In genomic region chr3:33114622-33115023, GRCh38 we compare ENCODE assay signal across 8 cellular contexts. TPM values are rescaled to one million over a fixed set of nuclear protein-coding genes. Genes with fewer than 3 reads are reported as not detected.
A peak's percentile ranks its signal among the peaks of the same experiment; 100 is the strongest.
DNase-seq lines count a peak whose midpoint lies in the region; TF ChIP-seq lines count a peak whose summit lies in the region.

No MANE protein-coding gene starts in this region.

- peak overlapping the region; percentile 73 to 86 for H3K4me3 Mint-ChIP-seq in H9
- peak overlapping the region; percentile 80 for H3K4me3 Mint-ChIP-seq in activated CD4-positive, alpha-beta memory T cell treated with anti-CD3 and anti-CD28 coated beads for 36 hours

- peak overlapping the region; percentile 46 for H3K9ac ChIP-seq in H9 (ENCODE audit: extremely low read depth, insufficient read length, low read length)

- peak overlapping the region; percentile 86 for H3K4me2 ChIP-seq in H9 (ENCODE audit: insufficient read depth, insufficient read length, low read length)

- H3K36me3 ChIP-seq in iPS DF 6.9 (ENCODE audit: control insufficient read depth, insufficient read depth, low read length) (no peaks in the 10 kb centered on the region), spleen (peaks cover 0 to 15% (median 0%) of the 10 kb centered on the region in 6 donors)

- H3K27me3 ChIP-seq in H9 (ENCODE audit: insufficient read depth, low read length) (no peaks in the 10 kb centered on the region), iPS DF 6.9 (ENCODE audit: control insufficient read depth, insufficient read depth, low read length) (no peaks in the 10 kb centered on the region), spleen (replicated peaks in 1 of 7) (no peaks in the 10 kb centered on the region)

- H3K9me3 ChIP-seq in H9 (ENCODE audit: control insufficient read depth, low read depth, low read length) = no peaks in the 10 kb centered on the region
- H3K9me3 ChIP-seq in iPS DF 6.9 (ENCODE audit: control insufficient read depth, insufficient read depth, low read length) = no peaks in the 10 kb centered on the region
- H3K9me3 ChIP-seq in spleen = no peaks in the 10 kb centered on the region

- H2BK12ac ChIP-seq in H9 (ENCODE audit: insufficient read length, low read depth, low read length) = no peak overlapping the region

- H3K27ac ChIP-seq in H9 (ENCODE audit: insufficient read length, low read depth, low read length) (no peak overlapping the region), iPS DF 6.9 (ENCODE audit: low read length) (no peak overlapping the region), spleen (peak overlapping the region; percentile 90 to 99 (median 96))

- H3K23ac ChIP-seq in H9 (ENCODE audit: insufficient read length, low read depth, low read length) = no peak overlapping the region

- no peak overlapping the region for H2BK20ac ChIP-seq in H9 (ENCODE audit: low read depth, low read length, poor library complexity, severe bottlenecking)

- in situ Hi-C loops in ACHN (cut with HindIII; ENCODE audit: low pct_ligation_motif_present, low pct_unique_long_range_greater_than_20kb, low sequenced_read_pairs) = no loop called here

- no peak overlapping the region for H4K5ac ChIP-seq in H9 (ENCODE audit: insufficient read length, low read depth, low read length)

- peaks cover 10 to 11% of the 10 kb centered on the region in 2 experiments for H3K4me1 Mint-ChIP-seq in H9
- peaks cover 59% of the 10 kb centered on the region for H3K4me1 Mint-ChIP-seq in activated CD4-positive, alpha-beta memory T cell treated with anti-CD3 and anti-CD28 coated beads for 36 hours (ENCODE audit: low read depth)

- H3K79me1 ChIP-seq in H9 (ENCODE audit: insufficient read depth, low read depth, low read length, poor library complexity, severe bottlenecking) = no peaks in the 10 kb centered on the region

- no peaks in the 10 kb centered on the region for H3K79me2 ChIP-seq in H9 (ENCODE audit: insufficient read depth, low read length)

- peaks cover 0 to 2% of the 10 kb centered on the region in 2 experiments; a peak in 2 of 5 replicates for H3K9me3 Mint-ChIP-seq in H9
- H3K9me3 Mint-ChIP-seq in activated CD4-positive, alpha-beta memory T cell treated with anti-CD3 and anti-CD28 coated beads for 36 hours = no peaks in the 10 kb centered on the region

- POLR2A ChIA-PET in activated CD4-positive, alpha-beta memory T cell treated with anti-CD3 and anti-CD28 coated beads for 36 hours (lab: Charles Lee) = interaction anchor here (0.7 to 2.1 kb wide), 3 partner anchors 20 to 684 kb away, joined by 3 to 8 read pairs (median 3); partner anchors contain the start of gene PDCD6IP

- 0 out of 7 replicates have a peak overlapping the region, but pooled peaks of 1 of the 3 experiments have one; percentile 59 for H3K27ac Mint-ChIP-seq in H9
- peak overlapping the region; percentile 68 for H3K27ac Mint-ChIP-seq in activated CD4-positive, alpha-beta memory T cell treated with anti-CD3 and anti-CD28 coated beads for 36 hours

- H2BK5ac ChIP-seq in H9 (ENCODE audit: insufficient read length, low read length) = no peak overlapping the region

- no peak overlapping the region for H3K18ac ChIP-seq in H9 (ENCODE audit: insufficient read length, low read depth, low read length)

- no peak for DNase-seq in H9
- DNase-seq in activated CD4-positive, alpha-beta memory T cell treated with anti-CD3 and anti-CD28 coated beads for 36 hours = no peak
- DNase-seq in iPS DF 6.9 (ENCODE audit: low read depth, low spot score) = no peak
- DNase-seq in spleen = no peak
- DNase-seq in ACHN = no peak
- no peak for DNase-seq in NCI-H1436 treated with DMSO at 0.1 percent for 48 hours (lab: John Stamatoyannopoulos, UW)
- no peak for DNase-seq in activated CD8-positive, alpha-beta memory T cell treated with anti-CD3 and anti-CD28 coated beads for 24 hours
- DNase-seq in activated CD8-positive, alpha-beta memory T cell treated with anti-CD3 and anti-CD28 coated beads, Interleukin-2, amount 50 U/mL, for 4 hours = no peak

- TF ChIP-seq CTCF in H9 (conservative IDR thresholded peaks at IDR 0.05) (no peak), spleen (IDR thresholded peaks at IDR 0.05 in 8 of 11, conservative IDR thresholded peaks at IDR 0.05 in 3 of 11) (no peak)

- peaks cover 3% of the 10 kb centered on the region for H3K27me3 Mint-ChIP-seq in H9 (ENCODE audit: low read depth)
- H3K27me3 Mint-ChIP-seq in activated CD4-positive, alpha-beta memory T cell treated with anti-CD3 and anti-CD28 coated beads for 36 hours = no peaks in the 10 kb centered on the region

- H2AFZ ChIP-seq in H9 (ENCODE audit: low read length) = no peak overlapping the region

- H3K56ac ChIP-seq in H9 (ENCODE audit: insufficient read length, low read depth, low read length) = no peak overlapping the region

- no peak overlapping the region for H3K4ac ChIP-seq in H9 (ENCODE audit: low read depth, low read length)

- H2AK5ac ChIP-seq in H9 (ENCODE audit: insufficient read length, low read length) = no peak overlapping the region

- H3K4me3 ChIP-seq in iPS DF 6.9 (ENCODE audit: low read length) = peak overlapping the region; percentile 91; the same call in 1 of the 2 replicates
- peak overlapping the region; percentile 76 to 92 (median 86) for H3K4me3 ChIP-seq in spleen

- H3T11ph ChIP-seq in H9 (ENCODE audit: low read length) = no peak overlapping the region

- H3K14ac ChIP-seq in H9 (ENCODE audit: insufficient read depth, low read length) = no peak overlapping the region

- intact Hi-C loops in activated CD4-positive, alpha-beta memory T cell treated with anti-CD3 and anti-CD28 coated beads for 36 hours (cut with micrococcal nuclease) = loop anchor here (1.0 to 10.0 kb wide), 8 partner anchors 10 to 680 kb away; partner anchors contain the start of genes CCR4, CNOT10, DYNC1LI1 and GLB1
- intact Hi-C loops in spleen (cut with DNase I; ENCODE audit: low total_unique reads) = no loop called here

- WGBS in H9 (ENCODE audit: extremely low coverage, insufficient read length, low lambda C conversion rate) = no CpG with 5 or more reads among the region's 14 CpGs
- WGBS in iPS DF 6.9 (ENCODE audit: insufficient coverage, insufficient read length) = no CpG with 5 or more reads among the region's 14 CpGs
- WGBS in spleen, 5 donors = 37 to 55% (median 44%) methylated on average over 11 to 14 of the region's 14 CpGs

- TF ChIP-seq POLR2A in spleen (IDR thresholded peaks at IDR 0.05) = no peak

- H3K23me2 ChIP-seq in H9 (ENCODE audit: insufficient read length, low read depth, low read length, poor library complexity, severe bottlenecking) = peaks cover 11% of the 10 kb centered on the region

- H4K91ac ChIP-seq in H9 (ENCODE audit: insufficient read length, low read depth, low read length) = no peak overlapping the region

- H3K4me1 ChIP-seq in H9 (ENCODE audit: insufficient read depth, low read length) (no peaks in the 10 kb centered on the region), iPS DF 6.9 (ENCODE audit: control insufficient read depth, insufficient read depth, low read length) (peaks cover 4% of the 10 kb centered on the region), spleen (peaks cover 14 to 84% (median 45%) of the 10 kb centered on the region in 6 donors)

- no peak overlapping the region for H2BK120ac ChIP-seq in H9 (ENCODE audit: low read depth, low read length, poor library complexity, severe bottlenecking)

- peaks cover 2 to 6% (median 5%) of the 10 kb centered on the region in 3 experiments; a peak in 4 of 7 replicates for H3K36me3 Mint-ChIP-seq in H9 (ENCODE audit: insufficient read depth in 1 of 3, low read depth in 3 of 3)
- H3K36me3 Mint-ChIP-seq in activated CD4-positive, alpha-beta memory T cell treated with anti-CD3 and anti-CD28 coated beads for 36 hours = no peaks in the 10 kb centered on the region

- no peak overlapping the region for H2BK15ac ChIP-seq in H9 (ENCODE audit: low read depth, low read length)

- CTCF ChIA-PET in activated CD4-positive, alpha-beta memory T cell treated with anti-CD3 and anti-CD28 coated beads for 36 hours (lab: Charles Lee) = interaction anchor here (1.3 to 6.4 kb wide), 2 partner anchors 10 to 17 kb away, joined by 3 to 53 read pairs; no protein-coding TSS in a partner anchor

- no peaks in the 10 kb centered on the region for H4K20me1 ChIP-seq in H9 (ENCODE audit: control insufficient read depth, insufficient read depth, insufficient read length)

- H4K8ac ChIP-seq in H9 (replicated peaks; ENCODE audit: insufficient read length, low read depth, low read length) = no peak overlapping the region

RNA-seq across cellular contexts. Expression of gene CRTAP, which starts 0.8 kb away (rescaled TPM):
- total RNA-seq in H9 (2021) (159 and 166 TPM in 2 replicates), spleen (100 to 1,000 TPM in 5 of 7 donors, 10 to 100 TPM in 2; 64.8 to 156 (median 119) TPM)
- total RNA-seq in activated CD4-positive, alpha-beta memory T cell treated with anti-CD3 and anti-CD28 coated beads for 36 hours = 10 to 100 TPM; 57.6 to 60.0 TPM
- polyA plus RNA-seq in spleen = 10 to 100 TPM; 37.9 to 46.8 (median 38.1) TPM

RNA-seq across cellular contexts. Expression of gene GLB1, which starts 17.7 kb away (rescaled TPM):
- total RNA-seq in H9 (2021) (51.8 and 55.0 TPM in 2 replicates), spleen (10 to 100 TPM; 53.2 to 90.0 (median 71.6) TPM)
- 10 to 100 TPM; 47.2 to 52.0 TPM for total RNA-seq in activated CD4-positive, alpha-beta memory T cell treated with anti-CD3 and anti-CD28 coated beads for 36 hours
- 10 to 100 TPM; 13.2 to 14.4 (median 13.8) TPM for polyA plus RNA-seq in spleen

RNA-seq across cellular contexts. Expression of gene TMPPE, which starts 17.7 kb away (rescaled TPM):
- total RNA-seq in H9 (2021) (6.6 and 7.7 TPM in 2 replicates), spleen (10 to 100 TPM; 12.5 to 23.8 (median 16.5) TPM)
- total RNA-seq in activated CD4-positive, alpha-beta memory T cell treated with anti-CD3 and anti-CD28 coated beads for 36 hours = 1 to 10 TPM; 6.0 to 6.2 TPM
- polyA plus RNA-seq in spleen = under 1 TPM; 0.09 to 0.51 (median 0.12) TPM

Comparison
In these comparisons a context has a peak if more than half of its experiments do, and no peak if none do; other contexts are left out.
1. H3K27ac ChIP-seq: peak in spleen (8 of 8); none in H9 (single experiment) and iPS DF 6.9 (single experiment).